In genomic region chr15:98169551-98169950, GRCh38 we compare ENCODE assay signal across 12 cellular contexts.
"Had no signal": no experiment of that assay in that cellular context is flagged by ENCODE, and none has a peak within 500 bp of the region (broad histone marks: within the 10 kb centered on the region; RNA-seq: fewer than 3 reads in every experiment).

No MANE protein-coding gene starts in this region.

- H3K36me3 ChIP-seq: lower lobe of right lung, neutrophil had no signal

- H3K4me1 ChIP-seq: lower lobe of right lung had no signal

- H3K27ac ChIP-seq: lower lobe of right lung, neutrophil had no signal

- H3K27me3 Mint-ChIP-seq: activated B cell treated with CpG ODN at 0.5 μM for 24 hours; activated CD4-positive, alpha-beta memory T cell treated with anti-CD3 and anti-CD28 coated beads for 36 hours had no signal

- H3K4me3 ChIP-seq: lower lobe of right lung, smooth muscle cell had no signal

- H3K4me1 Mint-ChIP-seq: activated B cell treated with CpG ODN at 0.5 μM for 24 hours, mesothelial cell of epicardium had no signal

- H3K4me3 Mint-ChIP-seq: activated B cell treated with CpG ODN at 0.5 μM for 24 hours; activated CD4-positive, alpha-beta memory T cell treated with anti-CD3 and anti-CD28 coated beads for 36 hours; mesothelial cell of epicardium; T-helper 1 cell treated with Interleukin-12 subunit alpha and Interleukin-12 subunit beta and Interleukin-4 antibody, amounts not matched to agents 30 μg/mL and 1 μg/mL, for 36 hours had no signal

- H3K9me3 Mint-ChIP-seq: activated B cell treated with CpG ODN at 0.5 μM for 24 hours; activated CD4-positive, alpha-beta memory T cell treated with anti-CD3 and anti-CD28 coated beads for 36 hours; mesothelial cell of epicardium; T-helper 1 cell treated with Interleukin-12 subunit alpha and Interleukin-12 subunit beta and Interleukin-4 antibody, amounts not matched to agents 30 μg/mL and 1 μg/mL, for 36 hours had no signal

- ATAC-seq: esophagus mucosa, lower lobe of right lung, SK-N-SH treated with all-trans-retinoic acid at 6 μM for 48 hours had no signal

- H3K27ac Mint-ChIP-seq: activated B cell treated with CpG ODN at 0.5 μM for 24 hours; activated CD4-positive, alpha-beta memory T cell treated with anti-CD3 and anti-CD28 coated beads for 36 hours; mesothelial cell of epicardium; T-helper 1 cell treated with Interleukin-12 subunit alpha and Interleukin-12 subunit beta and Interleukin-4 antibody, amounts not matched to agents 30 μg/mL and 1 μg/mL, for 36 hours had no signal

- H3K27me3 ChIP-seq: neutrophil had no signal

- H3K36me3 Mint-ChIP-seq: activated CD4-positive, alpha-beta memory T cell treated with anti-CD3 and anti-CD28 coated beads for 36 hours; mesothelial cell of epicardium had no signal

- H3K9me3 ChIP-seq: lower lobe of right lung, neutrophil had no signal

- DNase-seq: activated B cell treated with CpG ODN at 0.5 μM for 24 hours; activated CD4-positive, alpha-beta memory T cell treated with anti-CD3 and anti-CD28 coated beads for 36 hours; activated naive CD4-positive, alpha-beta T cell treated with anti-CD3 and anti-CD28 coated beads, Interleukin-2, amount 50 U/mL, for 16 hours; hypothalamus; lower lobe of right lung; retina had no signal
